ENCODE assay signal across 21 cellular contexts in genomic region chr3:23103764-23104163, GRCh38.
"Had no signal": no experiment of that assay in that cellular context is flagged by ENCODE, and none has a peak within 500 bp of the region (broad histone marks: within the 10 kb centered on the region; RNA-seq: fewer than 3 reads in every experiment).

No MANE protein-coding gene starts in this region.

- H3K27me3 ChIP-seq: esophagus squamous epithelium, hepatocyte, neutrophil, right lobe of liver, tibial nerve had no signal

- H2AFZ ChIP-seq: hepatocyte had no signal

- H3K27me3 Mint-ChIP-seq: dendritic cell treated with granulocyte-macrophage colony-stimulating factor and Interleukin-4, amounts not matched to agents 40 ng/mL and 50 ng/mL, for 4 days had no signal

- H3K27ac ChIP-seq: esophagus squamous epithelium, hepatocyte, neutrophil, psoas muscle, right lobe of liver, tibial nerve had no signal

- ATAC-seq: left cardiac atrium; left ventricle myocardium superior; naive thymus-derived CD4-positive, alpha-beta T cell; psoas muscle; right lobe of liver; stimulated activated effector memory CD8-positive, alpha-beta T cell treated with anti-CD3 and anti-CD28 coated beads, Interleukin-12 subunit alpha, Interleukin-12 subunit beta, amount 100 ng/mL, for 72 hours had no signal

- H3K27ac Mint-ChIP-seq: dendritic cell treated with granulocyte-macrophage colony-stimulating factor and Interleukin-4, amounts not matched to agents 40 ng/mL and 50 ng/mL, for 4 days; naive thymus-derived CD4-positive, alpha-beta T cell; nephron progenitor cell; stimulated activated effector memory CD8-positive, alpha-beta T cell treated with anti-CD3 and anti-CD28 coated beads, Interleukin-12 subunit alpha, Interleukin-12 subunit beta, amount 100 ng/mL, for 72 hours; stimulated activated naive CD8-positive, alpha-beta T cell treated with anti-CD3 and anti-CD28 coated beads, Interleukin-15, Interleukin-2, amounts not matched to agents 100 ng/mL and 50 ng/mL, for 24 hours had no signal

- H3K4me1 Mint-ChIP-seq: stimulated activated effector memory CD8-positive, alpha-beta T cell treated with anti-CD3 and anti-CD28 coated beads, Interleukin-12 subunit alpha, Interleukin-12 subunit beta, amount 100 ng/mL, for 72 hours had no signal

- H3K4me3 Mint-ChIP-seq: dendritic cell treated with granulocyte-macrophage colony-stimulating factor and Interleukin-4, amounts not matched to agents 40 ng/mL and 50 ng/mL, for 4 days; naive thymus-derived CD4-positive, alpha-beta T cell; nephron progenitor cell; stimulated activated effector memory CD8-positive, alpha-beta T cell treated with anti-CD3 and anti-CD28 coated beads, Interleukin-12 subunit alpha, Interleukin-12 subunit beta, amount 100 ng/mL, for 72 hours; stimulated activated naive CD8-positive, alpha-beta T cell treated with anti-CD3 and anti-CD28 coated beads, Interleukin-15, Interleukin-2, amounts not matched to agents 100 ng/mL and 50 ng/mL, for 24 hours had no signal

- H3K36me3 ChIP-seq: esophagus squamous epithelium, neutrophil, right lobe of liver, tibial nerve had no signal

- H3K4me3 ChIP-seq: esophagus squamous epithelium, hepatocyte, lung, psoas muscle, right lobe of liver, tibial nerve had no signal

- H3K4me1 ChIP-seq: esophagus squamous epithelium, right lobe of liver had no signal

- H3K79me2 ChIP-seq: hepatocyte had no signal

- H3K36me3 Mint-ChIP-seq: naive thymus-derived CD4-positive, alpha-beta T cell; stimulated activated effector memory CD8-positive, alpha-beta T cell treated with anti-CD3 and anti-CD28 coated beads, Interleukin-12 subunit alpha, Interleukin-12 subunit beta, amount 100 ng/mL, for 72 hours had no signal

- H3K9me3 ChIP-seq: esophagus squamous epithelium, neutrophil, right lobe of liver had no signal

- DNase-seq: esophagus squamous epithelium; foreskin fibroblast; kidney; left cardiac atrium; left ventricle myocardium superior; mesenchymal stem cell; naive thymus-derived CD4-positive, alpha-beta T cell; nephron progenitor cell; psoas muscle; retina; right lobe of liver; stimulated activated CD4-positive, alpha-beta T cell treated with anti-CD3 and anti-CD28 coated beads, Interleukin-4, amount 100 ng/mL, for 1 hour; stimulated activated CD8-positive, alpha-beta memory T cell treated with anti-CD3 and anti-CD28 coated beads, Interleukin-4, amount 100 ng/mL, for 48 hours had no signal

- H3K4me2 ChIP-seq: hepatocyte had no signal

- H3K9me3 Mint-ChIP-seq: nephron progenitor cell; stimulated activated naive CD8-positive, alpha-beta T cell treated with anti-CD3 and anti-CD28 coated beads, Interleukin-15, Interleukin-2, amounts not matched to agents 100 ng/mL and 50 ng/mL, for 24 hours had no signal

- FAIRE-seq: colon, kidney had no signal
